Comparison of ENCODE assay signal across 12 cellular contexts in genomic region chr1:197799271-197799670, GRCh38. TPM values are rescaled to one million over a fixed set of nuclear protein-coding genes. Genes with fewer than 3 reads are reported as not detected.
DNase-seq lines count a peak whose midpoint lies in the region; FAIRE-seq and TF ChIP-seq lines count a peak whose summit lies in the region.
"Had no signal": no experiment of that assay in that cellular context is flagged by ENCODE, and none has a peak within 500 bp of the region (broad histone marks: within the 10 kb centered on the region; RNA-seq: fewer than 3 reads in every experiment).

No MANE protein-coding gene starts in this region.

- FAIRE-seq in urothelium cell line (lab: Jason Lieb, UNC) = no peak

- peaks cover 38% of the 10 kb centered on the region for H3K9me3 Mint-ChIP-seq in MCF 10A (ENCODE audit: unreplicated experiment)

- H3K27ac Mint-ChIP-seq in MCF 10A (ENCODE audit: low read depth, unreplicated experiment) = no peak overlapping the region
- H3K27ac Mint-ChIP-seq: activated naive CD8-positive, alpha-beta T cell treated with anti-CD3 and anti-CD28 coated beads, Interleukin-2, amount 10 ng/mL, durations not matched to agents 7 days and 5 days; mesothelial cell of epicardium had no signal

- H3K9me3 ChIP-seq in breast epithelium (peaks cover 8 to 30% of the 10 kb centered on the region in 2 donors), thyroid gland (no peaks in the 10 kb centered on the region)

- H3K27me3 Mint-ChIP-seq in MCF 10A (ENCODE audit: insufficient read depth, unreplicated experiment) = no peaks in the 10 kb centered on the region
- H3K27me3 Mint-ChIP-seq: activated naive CD8-positive, alpha-beta T cell treated with anti-CD3 and anti-CD28 coated beads, Interleukin-2, amount 10 ng/mL, durations not matched to agents 7 days and 5 days had no signal

- no peak overlapping the region for H3K4me3 Mint-ChIP-seq in MCF 10A (ENCODE audit: unreplicated experiment)
- H3K4me3 Mint-ChIP-seq: activated naive CD8-positive, alpha-beta T cell treated with anti-CD3 and anti-CD28 coated beads, Interleukin-2, amount 10 ng/mL, durations not matched to agents 7 days and 5 days; mesothelial cell of epicardium had no signal

- H3K4me1 Mint-ChIP-seq in MCF 10A (ENCODE audit: insufficient read depth, unreplicated experiment) = no peaks in the 10 kb centered on the region
- H3K4me1 Mint-ChIP-seq: activated naive CD8-positive, alpha-beta T cell treated with anti-CD3 and anti-CD28 coated beads, Interleukin-2, amount 10 ng/mL, durations not matched to agents 7 days and 5 days; mesothelial cell of epicardium had no signal

- H3K27me3 ChIP-seq in breast epithelium = no peaks in the 10 kb centered on the region
- H3K27me3 ChIP-seq in thyroid gland = no peaks in the 10 kb centered on the region

- CTCF ChIA-PET in MCF 10A (lab: Yijun Ruan, JAX) (interaction anchor here (0.6 to 1.4 kb wide), 3 partner anchors 9 to 1748 kb away, joined by 3 to 6 read pairs (median 4); no protein-coding TSS in a partner anchor), RWPE1 (lab: Yijun Ruan, JAX) (interaction anchor here (0.6 kb wide), 1 partner anchor 89 kb away, joined by 4 read pairs; no protein-coding TSS in a partner anchor)

- DNase-seq in MCF 10A (ENCODE audit: unreplicated experiment) (peak; percentile 77), breast epithelium (ENCODE audit: low spot score in 2 of 2) (no peak), RWPE1 (ENCODE audit: low spot score) (peak; percentile 65), fibroblast of the conjunctiva (ENCODE audit: low read depth) (peak; percentile 49), urothelium cell line (ENCODE audit: low spot score) (peak; percentile 71), UCSD-AML1 (lab: John Stamatoyannopoulos, UW; ENCODE audit: unreplicated experiment) (no peak), thyroid gland (no peak)
- DNase-seq in central memory CD4-positive, alpha-beta T cell = no peak
- DNase-seq: activated naive CD8-positive, alpha-beta T cell treated with anti-CD3 and anti-CD28 coated beads, Interleukin-2, amount 10 ng/mL, durations not matched to agents 7 days and 5 days; NCI-H2107; right cardiac atrium had no signal

- no peak overlapping the region for H3K4me3 ChIP-seq in breast epithelium
- H3K4me3 ChIP-seq in thyroid gland (replicated peaks in 1 of 3) = no peak overlapping the region

- intact Hi-C loops in MCF 10A (cut with micrococcal nuclease) (no loop called here), breast epithelium (cut with DNase I; ENCODE audit: low total_unique reads) (no loop called here), thyroid gland (cut with DNase I) (no loop called here)

- POLR2A ChIA-PET in MCF 10A (lab: Yijun Ruan, JAX) = no interaction called here
- POLR2A ChIA-PET in RWPE1 (lab: Yijun Ruan, JAX; ENCODE audit: low non-redundant PET) = no interaction called here

- H3K36me3 Mint-ChIP-seq in MCF 10A (ENCODE audit: insufficient read depth, unreplicated experiment) = no peaks in the 10 kb centered on the region

- H3K27ac ChIP-seq in breast epithelium (no peak overlapping the region), RWPE1 (no peak overlapping the region), thyroid gland (no peak overlapping the region)

- TF ChIP-seq CTCF in MCF 10A (IDR thresholded peaks at IDR 0.05; ENCODE audit: unreplicated experiment) (no peak), breast epithelium (IDR thresholded peaks at IDR 0.05) (no peak), RWPE1 (conservative IDR thresholded peaks at IDR 0.05; ENCODE audit: low read depth) (no peak), thyroid gland (IDR thresholded peaks at IDR 0.05) (no peak)

- TF ChIP-seq POLR2A in breast epithelium (IDR thresholded peaks at IDR 0.05) = no peak
- TF ChIP-seq POLR2A in thyroid gland (IDR thresholded peaks at IDR 0.05) = no peak

- no peaks in the 10 kb centered on the region for H3K36me3 ChIP-seq in breast epithelium
- H3K36me3 ChIP-seq in thyroid gland = no peaks in the 10 kb centered on the region

- no peaks in the 10 kb centered on the region for H3K4me1 ChIP-seq in breast epithelium
- no peaks in the 10 kb centered on the region for H3K4me1 ChIP-seq in thyroid gland

- BruUV-seq in MCF 10A (replicated peaks; lab: Mats Ljungman, UMichigan) = no TSS peak

RNA-seq across cellular contexts. Expression of gene DENND1B, which starts 24.0 kb away (rescaled TPM):
- 19.2 and 20.9 TPM in 2 replicates for total RNA-seq in MCF 10A (2022)
- total RNA-seq in breast epithelium = 10 to 100 TPM; 10.1 to 54.7 (median 29.8) TPM
- total RNA-seq in thyroid gland = 10 to 100 TPM; 17.5 to 32.3 (median 27.8) TPM

Comparison
In these comparisons a context has a peak if more than half of its experiments do, and no peak if none do; other contexts are left out.
1. DNase-seq: peak in MCF 10A (single experiment), RWPE1 (single experiment), fibroblast of the conjunctiva (single experiment) and urothelium cell line (single experiment); none in breast epithelium (0 of 2), UCSD-AML1 (single experiment), thyroid gland (0 of 2) and central memory CD4-positive, alpha-beta T cell (single experiment).